ENCODE assay signal across 10 cellular contexts in genomic region chr9:33638516-33638915, GRCh38.
"Had no signal": no experiment of that assay in that cellular context is flagged by ENCODE, and none has a peak within 500 bp of the region (broad histone marks: within the 10 kb centered on the region; RNA-seq: fewer than 3 reads in every experiment).

No MANE protein-coding gene starts in this region.

- H3K27me3 ChIP-seq: ovary had no signal

- DNase-seq: activated naive CD4-positive, alpha-beta T cell treated with anti-CD3 and anti-CD28 coated beads, Interleukin-2, amount 10 ng/mL, durations not matched to agents 7 days and 5 days; central memory CD4-positive, alpha-beta T cell; cortex of kidney; effector CD8-positive, alpha-beta T cell; nephron progenitor cell; ovary; stimulated activated CD4-positive, alpha-beta T cell treated with anti-CD3 and anti-CD28 coated beads, Interleukin-12 subunit alpha, Interleukin-12 subunit beta, amount 100 ng/mL, for 4 hours; stimulated activated naive CD4-positive, alpha-beta T cell treated with Interleukin-2 at 50 U/mL for 16 hours had no signal

- H3K4me1 ChIP-seq: gastroesophageal sphincter had no signal

- H3K9me3 ChIP-seq: gastroesophageal sphincter, ovary had no signal

- H3K36me3 ChIP-seq: gastroesophageal sphincter, ovary had no signal

- H3K9me3 Mint-ChIP-seq: activated naive CD4-positive, alpha-beta T cell treated with anti-CD3 and anti-CD28 coated beads, Interleukin-2, amount 10 ng/mL, durations not matched to agents 7 days and 5 days; activated T-helper 2 cell treated with anti-CD3 and anti-CD28 coated beads, Interferon-gamma antibody, Interleukin-2, Interleukin-4, amounts not matched to agents 10 μg/mL and 5 μg/mL and 100 μg/mL, durations not matched to agents 14 hours and 24 hours and 36 hours had no signal

- H3K27ac ChIP-seq: gastroesophageal sphincter, ovary had no signal

- H3K4me3 ChIP-seq: gastroesophageal sphincter, ovary had no signal

- H3K27ac Mint-ChIP-seq: activated naive CD4-positive, alpha-beta T cell treated with anti-CD3 and anti-CD28 coated beads, Interleukin-2, amount 10 ng/mL, durations not matched to agents 7 days and 5 days; activated T-helper 2 cell treated with anti-CD3 and anti-CD28 coated beads, Interferon-gamma antibody, Interleukin-2, Interleukin-4, amounts not matched to agents 10 μg/mL and 5 μg/mL and 100 μg/mL, durations not matched to agents 14 hours and 24 hours and 36 hours; nephron progenitor cell had no signal

- ATAC-seq: gastroesophageal sphincter had no signal

- H3K4me3 Mint-ChIP-seq: activated naive CD4-positive, alpha-beta T cell treated with anti-CD3 and anti-CD28 coated beads, Interleukin-2, amount 10 ng/mL, durations not matched to agents 7 days and 5 days; nephron progenitor cell had no signal

- H3K4me1 Mint-ChIP-seq: activated naive CD4-positive, alpha-beta T cell treated with anti-CD3 and anti-CD28 coated beads, Interleukin-2, amount 10 ng/mL, durations not matched to agents 7 days and 5 days; nephron progenitor cell had no signal
